Comparison of ENCODE assay signal across 15 cellular contexts in the genomic region with DNA sequence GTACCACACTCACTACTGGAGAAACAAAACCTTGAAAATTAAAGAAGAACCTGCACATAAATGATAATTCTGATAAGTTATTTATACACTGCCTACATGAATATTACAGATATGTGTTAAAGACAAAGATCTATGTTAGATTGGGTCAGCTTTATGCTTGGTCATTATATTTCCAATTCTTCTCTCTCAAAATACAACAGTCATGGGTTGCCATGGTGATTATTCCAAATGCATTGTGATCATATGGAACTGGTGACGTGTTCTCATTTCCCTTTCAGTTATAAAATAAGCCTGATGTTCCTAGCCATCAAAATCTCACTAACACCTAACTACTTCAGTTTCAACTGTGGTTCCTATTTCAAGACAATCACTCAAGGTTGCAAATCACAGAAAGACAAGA.
DNase-seq lines count a peak whose midpoint lies in the region; ATAC-seq and TF ChIP-seq lines count a peak whose summit lies in the region.
"Had no signal": no experiment of that assay in that cellular context is flagged by ENCODE, and none has a peak within 500 bp of the region (broad histone marks: within the 10 kb centered on the region; RNA-seq: fewer than 3 reads in every experiment).

No MANE protein-coding gene starts in this region.

- DNase-seq in natural killer cell = no peak
- DNase-seq in natural killer cell treated with Interleukin-12 subunit alpha and Interleukin-12 subunit beta and Interleukin-15 and Interleukin-18, amount 100 ng/mL, for 72 hours (ENCODE audit: low spot score) = no peak
- no peak for DNase-seq in Calu3
- DNase-seq in inferior parietal cortex (ENCODE audit: extremely low spot score) = peak; percentile 15
- no peak for DNase-seq in upper lobe of left lung
- no peak for DNase-seq in tibial artery
- DNase-seq in A172 (ENCODE audit: low spot score) = no peak
- DNase-seq: COR-L47, EL, HFFc6, NCI-H1436 treated with DMSO at 0.1 percent for 48 hours, NCI-H2081, NCI-H510A treated with DMSO at 0.1 percent for 48 hours, Peyer's patch had no signal

- WGBS in upper lobe of left lung, 2 donors = 90 to 96% methylated on average over 1 of the region's 1 CpG

- ATAC-seq in natural killer cell (no peak), upper lobe of left lung (ENCODE audit: low FRiP score in 2 of 2) (no peak)
- no peak for ATAC-seq in natural killer cell treated with Interleukin-12 subunit alpha and Interleukin-12 subunit beta and Interleukin-15 and Interleukin-18, amount 100 ng/mL, for 72 hours
- ATAC-seq: Right ventricle myocardium inferior had no signal

- no peaks in the 10 kb centered on the region for H3K9me3 ChIP-seq in upper lobe of left lung
- H3K9me3 ChIP-seq in tibial artery = no peaks in the 10 kb centered on the region
- H3K9me3 ChIP-seq: Peyer's patch had no signal

- no peak for TF ChIP-seq EP300 in upper lobe of left lung (IDR thresholded peaks at IDR 0.05)

- no peaks in the 10 kb centered on the region for H3K36me3 Mint-ChIP-seq in natural killer cell
- peaks cover 20% of the 10 kb centered on the region for H3K36me3 Mint-ChIP-seq in natural killer cell treated with Interleukin-12 subunit alpha and Interleukin-12 subunit beta and Interleukin-15 and Interleukin-18, amount 100 ng/mL, for 72 hours
- peaks cover 39% of the 10 kb centered on the region for H3K36me3 Mint-ChIP-seq in Calu3 (ENCODE audit: insufficient read depth, unreplicated experiment)

- H3K4me3 Mint-ChIP-seq in natural killer cell (peak overlapping the region; percentile 1), Calu3 (ENCODE audit: low read depth, unreplicated experiment) (no peak overlapping the region)
- no peak overlapping the region for H3K4me3 Mint-ChIP-seq in natural killer cell treated with Interleukin-12 subunit alpha and Interleukin-12 subunit beta and Interleukin-15 and Interleukin-18, amount 100 ng/mL, for 72 hours

- TSS peak; percentile 3 for BruUV-seq in Calu3 (replicated peaks; lab: Mats Ljungman, UMichigan)

- TF ChIP-seq CTCF in natural killer cell (IDR thresholded peaks at IDR 0.05) = no peak
- no peak for TF ChIP-seq CTCF in Calu3 (IDR thresholded peaks at IDR 0.05; ENCODE audit: unreplicated experiment)
- TF ChIP-seq CTCF in upper lobe of left lung (IDR thresholded peaks at IDR 0.05) = no peak
- no peak for TF ChIP-seq CTCF in tibial artery (IDR thresholded peaks at IDR 0.05)

- peaks cover 30 to 42% of the 10 kb centered on the region in 2 donors for H3K4me1 Mint-ChIP-seq in natural killer cell
- H3K4me1 Mint-ChIP-seq in natural killer cell treated with Interleukin-12 subunit alpha and Interleukin-12 subunit beta and Interleukin-15 and Interleukin-18, amount 100 ng/mL, for 72 hours (ENCODE audit: low read depth in 2 of 2) = peaks cover 25 to 43% of the 10 kb centered on the region in 2 donors
- H3K4me1 Mint-ChIP-seq in Calu3 (ENCODE audit: low read depth, unreplicated experiment) = no peaks in the 10 kb centered on the region

- H3K36me3 ChIP-seq in upper lobe of left lung (peaks cover 0 to 6% (median 2%) of the 10 kb centered on the region in 4 donors), tibial artery (peaks cover 0 to 15% (median 0%) of the 10 kb centered on the region in 3 donors)
- H3K36me3 ChIP-seq: Peyer's patch had no signal

- H3K4me1 ChIP-seq in upper lobe of left lung (peaks cover 20 to 31% (median 23%) of the 10 kb centered on the region in 4 donors), tibial artery (peaks cover 0 to 26% (median 18%) of the 10 kb centered on the region in 4 donors)

- H3K4me3 ChIP-seq in upper lobe of left lung = no peak overlapping the region
- H3K4me3 ChIP-seq in tibial artery = no peak overlapping the region
- H3K4me3 ChIP-seq: Peyer's patch had no signal

- H3K27ac Mint-ChIP-seq in natural killer cell (no peak overlapping the region), Calu3 (ENCODE audit: unreplicated experiment) (no peak overlapping the region)
- no peak overlapping the region for H3K27ac Mint-ChIP-seq in natural killer cell treated with Interleukin-12 subunit alpha and Interleukin-12 subunit beta and Interleukin-15 and Interleukin-18, amount 100 ng/mL, for 72 hours
- H3K27ac Mint-ChIP-seq: HFFc6 had no signal

- no peak overlapping the region for H3K27ac ChIP-seq in upper lobe of left lung
- H3K27ac ChIP-seq in tibial artery = no peak overlapping the region
- H3K27ac ChIP-seq: Peyer's patch had no signal

- H3K27me3 Mint-ChIP-seq in natural killer cell (ENCODE audit: low read depth in 2 of 2) (no peaks in the 10 kb centered on the region), Calu3 (ENCODE audit: unreplicated experiment) (no peaks in the 10 kb centered on the region)
- no peaks in the 10 kb centered on the region for H3K27me3 Mint-ChIP-seq in natural killer cell treated with Interleukin-12 subunit alpha and Interleukin-12 subunit beta and Interleukin-15 and Interleukin-18, amount 100 ng/mL, for 72 hours

- CTCF ChIA-PET in Calu3 (lab: Charles Lee) = interaction anchor here (0.6 kb wide), 1 partner anchor 8 kb away, joined by 4 read pairs; no protein-coding TSS in a partner anchor

- H3K9me3 Mint-ChIP-seq in natural killer cell = no peaks in the 10 kb centered on the region
- H3K9me3 Mint-ChIP-seq in natural killer cell treated with Interleukin-12 subunit alpha and Interleukin-12 subunit beta and Interleukin-15 and Interleukin-18, amount 100 ng/mL, for 72 hours = no peaks in the 10 kb centered on the region
- peaks cover 1% of the 10 kb centered on the region for H3K9me3 Mint-ChIP-seq in Calu3 (ENCODE audit: low read depth, unreplicated experiment)
- H3K9me3 Mint-ChIP-seq: HFFc6 had no signal

- no peak for TF ChIP-seq POLR2A in upper lobe of left lung (IDR thresholded peaks at IDR 0.05)

- no peaks in the 10 kb centered on the region for H3K27me3 ChIP-seq in upper lobe of left lung
- H3K27me3 ChIP-seq in tibial artery = no peaks in the 10 kb centered on the region
- H3K27me3 ChIP-seq: Peyer's patch had no signal

- intact Hi-C loops in natural killer cell (cut with micrococcal nuclease) = no loop called here
- intact Hi-C loops in Calu3 (cut with micrococcal nuclease; ENCODE audit: unreplicated experiment) = no loop called here
- intact Hi-C loops in tibial artery (cut with DNase I; ENCODE audit: low total_unique reads) = no loop called here
